5 cellular contexts compared by ENCODE assay signal in genomic region chr19:42012747-42013146, GRCh38. TPM values are rescaled to one million over a fixed set of nuclear protein-coding genes. Genes with fewer than 3 reads are reported as not detected.
"Had no signal": no experiment of that assay in that cellular context is flagged by ENCODE, and none has a peak within 500 bp of the region (broad histone marks: within the 10 kb centered on the region; RNA-seq: fewer than 3 reads in every experiment).

No MANE protein-coding gene starts in this region.

RNA-seq across cellular contexts. Expression of gene ATP1A3, which starts 18.7 kb away (rescaled TPM):
- total RNA-seq: PC-9, SJSA1 had no signal

RNA-seq across cellular contexts. Expression of gene GRIK5, which starts 57.3 kb away (rescaled TPM):
- total RNA-seq: PC-3, RPMI7951, SJSA1, SK-MEL-5 had no signal
